Comparison of ENCODE assay signal across 9 cellular contexts in the genomic region with DNA sequence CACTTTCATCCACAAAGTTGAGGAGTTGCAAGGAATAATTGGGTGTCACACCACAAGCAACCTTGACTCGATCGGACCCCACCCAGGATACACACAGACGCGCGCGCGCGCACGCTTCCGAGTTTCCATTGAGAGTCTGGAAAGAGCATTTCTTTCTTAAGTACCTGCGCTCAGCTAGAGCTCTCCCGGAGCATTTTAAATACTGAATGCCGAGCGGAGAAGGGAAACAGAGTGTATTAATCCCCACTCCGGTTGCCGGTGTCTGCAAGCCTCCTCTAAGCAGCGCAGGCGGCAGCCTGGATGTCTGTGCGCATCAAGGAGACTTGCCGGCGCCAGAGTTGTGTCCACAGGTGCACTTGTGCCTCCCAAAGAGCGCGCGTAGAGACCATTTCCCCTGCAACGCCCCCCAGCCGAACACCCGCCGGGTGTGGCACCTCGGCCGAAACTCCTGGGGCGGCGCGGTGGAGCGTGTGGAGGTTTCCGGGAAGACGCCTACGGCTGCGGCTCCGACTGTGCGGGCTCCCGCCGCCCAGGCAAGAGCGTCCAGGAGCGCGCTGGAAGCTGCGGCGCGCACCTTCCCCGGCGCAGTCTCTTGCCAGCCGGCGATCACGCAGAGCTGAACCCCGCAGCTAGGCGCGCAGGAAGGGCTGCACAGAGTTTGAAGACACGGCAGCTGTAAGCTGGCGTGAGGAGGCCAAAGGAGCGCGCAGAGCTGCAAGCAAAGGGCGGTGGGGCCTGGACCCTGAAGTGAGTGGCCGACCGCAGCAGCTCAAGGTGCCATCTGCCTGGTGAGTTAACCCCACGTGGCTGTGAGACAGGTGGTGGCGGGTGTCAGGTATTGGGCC. TPM values are rescaled to one million over a fixed set of nuclear protein-coding genes. Genes with fewer than 3 reads are reported as not detected.
DNase-seq lines count a peak whose midpoint lies in the region; ATAC-seq and TF ChIP-seq lines count a peak whose summit lies in the region.
"Had no signal": no experiment of that assay in that cellular context is flagged by ENCODE, and none has a peak within 500 bp of the region (broad histone marks: within the 10 kb centered on the region; RNA-seq: fewer than 3 reads in every experiment).

No MANE protein-coding gene starts in this region.

- CTCF ChIA-PET in Calu3 (lab: Charles Lee) = interaction anchor here (0.5 to 0.6 kb wide), 2 partner anchors 48 to 769 kb away, joined by 3 read pairs; no protein-coding TSS in a partner anchor

- H3K4me1 Mint-ChIP-seq in Calu3 (ENCODE audit: low read depth, unreplicated experiment) (peaks cover 12% of the 10 kb centered on the region), neural crest cell (peaks cover 30% of the 10 kb centered on the region)
- H3K4me1 Mint-ChIP-seq in activated T-helper 2 cell treated with anti-CD3 and anti-CD28 coated beads, Interferon-gamma antibody, Interleukin-2, Interleukin-4, amounts not matched to agents 10 μg/mL and 5 μg/mL and 100 μg/mL, durations not matched to agents 14 hours and 24 hours and 36 hours (ENCODE audit: low read depth) = no peaks in the 10 kb centered on the region

- no peak for TF ChIP-seq CTCF in Calu3 (IDR thresholded peaks at IDR 0.05; ENCODE audit: unreplicated experiment)
- TF ChIP-seq CTCF in neural crest cell (conservative IDR thresholded peaks at IDR 0.05) = no peak

- intact Hi-C loops in Calu3 (cut with micrococcal nuclease; ENCODE audit: unreplicated experiment) = no loop called here
- intact Hi-C loops in activated T-helper 2 cell treated with anti-CD3 and anti-CD28 coated beads, Interferon-gamma antibody, Interleukin-2, Interleukin-4, amounts not matched to agents 10 μg/mL and 5 μg/mL and 100 μg/mL, durations not matched to agents 14 hours and 24 hours and 36 hours (cut with micrococcal nuclease) = loop anchor here (10.0 kb wide), 1 partner anchor 431 kb away; the partner anchor contains the start of gene PTPRZ1

- 0 to 1% methylated on average over 65 of the region's 65 CpGs for WGBS in ectodermal cell, 2 experiments

- H3K36me3 ChIP-seq in ectodermal cell (ENCODE audit: control insufficient read depth, insufficient read depth, low read length) = no peaks in the 10 kb centered on the region

- H3K27me3 ChIP-seq in ectodermal cell (ENCODE audit: control insufficient read depth, insufficient read depth, low read length, poor library complexity, severe bottlenecking) = peaks cover 100% of the 10 kb centered on the region

- no peak for ATAC-seq in GM19035 (IDR thresholded peaks at IDR 0.05; ENCODE audit: unreplicated experiment)

- H3K4me3 Mint-ChIP-seq in Calu3 (ENCODE audit: low read depth, unreplicated experiment) (peak overlapping the region; percentile 89), neural crest cell (peak overlapping the region; percentile 63)
- H3K4me3 Mint-ChIP-seq in activated T-helper 2 cell treated with anti-CD3 and anti-CD28 coated beads, Interferon-gamma antibody, Interleukin-2, Interleukin-4, amounts not matched to agents 10 μg/mL and 5 μg/mL and 100 μg/mL, durations not matched to agents 14 hours and 24 hours and 36 hours (ENCODE audit: low read depth) = no peak overlapping the region

- peak; percentile 44 for DNase-seq in Calu3
- peak; percentile 42 for DNase-seq in NCI-H146 treated with DMSO at 0.1 percent for 48 hours (lab: John Stamatoyannopoulos, UW; ENCODE audit: unreplicated experiment)
- no peak for DNase-seq in neural crest cell (ENCODE audit: low read depth, low spot score)
- no peak for DNase-seq in activated T-helper 2 cell treated with anti-CD3 and anti-CD28 coated beads, Interferon-gamma antibody, Interleukin-2, Interleukin-4, amounts not matched to agents 10 μg/mL and 5 μg/mL and 100 μg/mL, durations not matched to agents 14 hours and 24 hours and 36 hours (ENCODE audit: low spot score)
- DNase-seq in HuH-7 (ENCODE audit: low spot score) = no peak
- no peak for DNase-seq in cerebellum (ENCODE audit: low spot score)

- H3K27ac Mint-ChIP-seq in Calu3 (ENCODE audit: unreplicated experiment) (no peak overlapping the region), neural crest cell (ENCODE audit: unreplicated experiment) (no peak overlapping the region)
- H3K27ac Mint-ChIP-seq in activated T-helper 2 cell treated with anti-CD3 and anti-CD28 coated beads, Interferon-gamma antibody, Interleukin-2, Interleukin-4, amounts not matched to agents 10 μg/mL and 5 μg/mL and 100 μg/mL, durations not matched to agents 14 hours and 24 hours and 36 hours = no peak overlapping the region

- no peak overlapping the region for H3K27ac ChIP-seq in ectodermal cell (ENCODE audit: insufficient read depth, low read depth, low read length, poor library complexity, severe bottlenecking)

- no peaks in the 10 kb centered on the region for H3K9me3 ChIP-seq in ectodermal cell (ENCODE audit: control insufficient read depth, low read length)

- peaks cover 36% of the 10 kb centered on the region for H3K4me1 ChIP-seq in ectodermal cell (ENCODE audit: control insufficient read depth, insufficient read depth, low read length)

- H3K27me3 Mint-ChIP-seq in Calu3 (ENCODE audit: unreplicated experiment) = peaks cover 52% of the 10 kb centered on the region
- peaks cover 99% of the 10 kb centered on the region for H3K27me3 Mint-ChIP-seq in neural crest cell (ENCODE audit: low read depth)
- peaks cover 83% of the 10 kb centered on the region for H3K27me3 Mint-ChIP-seq in activated T-helper 2 cell treated with anti-CD3 and anti-CD28 coated beads, Interferon-gamma antibody, Interleukin-2, Interleukin-4, amounts not matched to agents 10 μg/mL and 5 μg/mL and 100 μg/mL, durations not matched to agents 14 hours and 24 hours and 36 hours (ENCODE audit: low read depth)

- peaks cover 22% of the 10 kb centered on the region for H3K36me3 Mint-ChIP-seq in Calu3 (ENCODE audit: insufficient read depth, unreplicated experiment)
- H3K36me3 Mint-ChIP-seq in neural crest cell (ENCODE audit: low read depth) = no peaks in the 10 kb centered on the region
- no peaks in the 10 kb centered on the region for H3K36me3 Mint-ChIP-seq in activated T-helper 2 cell treated with anti-CD3 and anti-CD28 coated beads, Interferon-gamma antibody, Interleukin-2, Interleukin-4, amounts not matched to agents 10 μg/mL and 5 μg/mL and 100 μg/mL, durations not matched to agents 14 hours and 24 hours and 36 hours (ENCODE audit: low read depth)

- H3K9me3 Mint-ChIP-seq in Calu3 (ENCODE audit: low read depth, unreplicated experiment) = no peaks in the 10 kb centered on the region
- H3K9me3 Mint-ChIP-seq in neural crest cell = no peaks in the 10 kb centered on the region
- no peaks in the 10 kb centered on the region for H3K9me3 Mint-ChIP-seq in activated T-helper 2 cell treated with anti-CD3 and anti-CD28 coated beads, Interferon-gamma antibody, Interleukin-2, Interleukin-4, amounts not matched to agents 10 μg/mL and 5 μg/mL and 100 μg/mL, durations not matched to agents 14 hours and 24 hours and 36 hours

- H3K4me3 ChIP-seq in ectodermal cell (ENCODE audit: insufficient read depth, low read depth, low read length) = peak overlapping the region; percentile 44

- no TSS peak for BruUV-seq in Calu3 (replicated peaks; lab: Mats Ljungman, UMichigan)

RNA-seq across cellular contexts. Expression of gene FEZF1, which starts 1.1 kb away (rescaled TPM):
- total RNA-seq in Calu3 (2022) (0.22 TPM in 1 of 2 replicates, not detected in the other), neural crest cell (not detected in 2 replicates), cerebellum (not detected)
- polyA plus RNA-seq in ectodermal cell (2013, experiment 1 of 4) = 26.5 TPM
- 54.0 TPM for polyA plus RNA-seq in ectodermal cell (2013, experiment 2 of 4)
- polyA plus RNA-seq in ectodermal cell (2013, experiment 3 of 4) = 37.7 TPM
- polyA plus RNA-seq in ectodermal cell (2013, experiment 4 of 4) = 50.5 TPM
- total RNA-seq in activated T-helper 2 cell treated with anti-CD3 and anti-CD28 coated beads, Interferon-gamma antibody, Interleukin-2, Interleukin-4, amounts not matched to agents 10 μg/mL and 5 μg/mL and 100 μg/mL, durations not matched to agents 14 hours and 24 hours and 36 hours = not detected in 2 replicates
- total RNA-seq: RPMI7951 had no signal

Comparison
In these comparisons a context has a peak if more than half of its experiments do, and no peak if none do; other contexts are left out.
1. DNase-seq: peak in Calu3 (single experiment) and NCI-H146 treated with DMSO at 0.1 percent for 48 hours (single experiment); none in neural crest cell (single experiment), activated T-helper 2 cell treated with anti-CD3 and anti-CD28 coated beads, Interferon-gamma antibody, Interleukin-2, Interleukin-4, amounts not matched to agents 10 μg/mL and 5 μg/mL and 100 μg/mL, durations not matched to agents 14 hours and 24 hours and 36 hours (single experiment), HuH-7 (single experiment) and cerebellum (single experiment).